In the genomic region with DNA sequence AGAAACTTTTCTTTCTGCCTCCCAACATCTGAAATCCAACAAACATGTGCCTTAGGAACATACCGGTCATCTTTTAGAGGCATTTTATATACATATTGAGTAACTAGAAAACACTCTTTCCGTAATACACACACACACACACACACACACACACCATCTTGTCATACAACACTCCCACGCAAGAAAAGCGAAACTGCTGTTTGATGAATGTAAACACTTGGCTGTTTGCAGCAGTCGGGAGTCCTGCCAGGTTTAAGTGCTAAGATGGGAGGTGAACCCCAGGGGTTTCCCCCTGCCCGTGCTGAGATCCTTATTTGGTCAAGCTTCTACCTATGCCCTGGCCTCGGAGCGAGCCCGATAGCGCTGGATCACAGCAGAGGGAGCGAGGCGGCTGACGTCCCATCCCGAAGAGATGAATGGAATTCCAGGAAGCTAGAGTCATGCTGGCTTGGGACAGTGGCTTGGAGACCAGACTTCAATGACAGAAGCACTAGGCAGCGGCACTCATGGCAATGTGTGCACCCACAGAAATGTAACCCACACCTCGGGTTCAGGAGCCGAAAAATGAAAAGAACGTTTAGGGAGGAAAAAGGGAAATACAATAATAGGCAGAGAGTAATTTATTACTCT, we compare ENCODE assay signal across 8 cellular contexts. TPM values are rescaled to one million over a fixed set of nuclear protein-coding genes. Genes with fewer than 3 reads are reported as not detected.
DNase-seq lines count a peak whose midpoint lies in the region; ATAC-seq and TF ChIP-seq lines count a peak whose summit lies in the region.

No MANE protein-coding gene starts in this region.

- H3K4me3 ChIP-seq in SK-N-MC, result peak overlapping the region; percentile 76
- peak overlapping the region; percentile 68 for H3K4me3 ChIP-seq in fibroblast of the aortic adventitia (ENCODE audit: low read depth, low read length)

- H3K9me3 Mint-ChIP-seq in T-helper 1 cell treated with Interleukin-12 subunit alpha and Interleukin-12 subunit beta and Interleukin-4 antibody, amounts not matched to agents 30 μg/mL and 1 μg/mL, for 36 hours, result no peaks in the 10 kb centered on the region
- H3K9me3 Mint-ChIP-seq in natural killer cell treated with Interleukin-12 subunit alpha and Interleukin-12 subunit beta and Interleukin-15 and Interleukin-18, amount 100 ng/mL, for 72 hours, result no peaks in the 10 kb centered on the region

- peaks cover 15% of the 10 kb centered on the region for H3K4me1 Mint-ChIP-seq in T-helper 1 cell treated with Interleukin-12 subunit alpha and Interleukin-12 subunit beta and Interleukin-4 antibody, amounts not matched to agents 30 μg/mL and 1 μg/mL, for 36 hours (ENCODE audit: low read depth)
- peaks cover 13 to 24% of the 10 kb centered on the region in 2 donors for H3K4me1 Mint-ChIP-seq in natural killer cell treated with Interleukin-12 subunit alpha and Interleukin-12 subunit beta and Interleukin-15 and Interleukin-18, amount 100 ng/mL, for 72 hours (ENCODE audit: low read depth in 2 of 2)

- H3K9me3 ChIP-seq in SK-N-MC (ENCODE audit: low read depth, low read length), result no peaks in the 10 kb centered on the region

- H3K27me3 Mint-ChIP-seq in T-helper 1 cell treated with Interleukin-12 subunit alpha and Interleukin-12 subunit beta and Interleukin-4 antibody, amounts not matched to agents 30 μg/mL and 1 μg/mL, for 36 hours (ENCODE audit: low read depth), result peaks cover 59% of the 10 kb centered on the region
- peaks cover 15 to 48% of the 10 kb centered on the region in 2 donors for H3K27me3 Mint-ChIP-seq in natural killer cell treated with Interleukin-12 subunit alpha and Interleukin-12 subunit beta and Interleukin-15 and Interleukin-18, amount 100 ng/mL, for 72 hours

- TF ChIP-seq CTCF in fibroblast of the aortic adventitia (IDR thresholded peaks at IDR 0.05; ENCODE audit: insufficient read depth, low read length), result no peak

- no peak for ATAC-seq in natural killer cell treated with Interleukin-12 subunit alpha and Interleukin-12 subunit beta and Interleukin-15 and Interleukin-18, amount 100 ng/mL, for 72 hours
- ATAC-seq in HG03457 (IDR thresholded peaks at IDR 0.05; ENCODE audit: unreplicated experiment), result no peak
- no peak for ATAC-seq in HG02885 (IDR thresholded peaks at IDR 0.05; ENCODE audit: poor library complexity, unreplicated experiment)

- H3K4me3 Mint-ChIP-seq in T-helper 1 cell treated with Interleukin-12 subunit alpha and Interleukin-12 subunit beta and Interleukin-4 antibody, amounts not matched to agents 30 μg/mL and 1 μg/mL, for 36 hours, result peak overlapping the region; percentile 58
- peak overlapping the region; percentile 87 for H3K4me3 Mint-ChIP-seq in natural killer cell treated with Interleukin-12 subunit alpha and Interleukin-12 subunit beta and Interleukin-15 and Interleukin-18, amount 100 ng/mL, for 72 hours

- H3K36me3 ChIP-seq in SK-N-MC (ENCODE audit: insufficient read depth, low read length), result no peaks in the 10 kb centered on the region

- DNase-seq in T-helper 1 cell, result no peak
- no peak for DNase-seq in SK-N-MC (ENCODE audit: low read depth, low spot score)
- peak; percentile 87 for DNase-seq in fibroblast of the aortic adventitia (ENCODE audit: low read depth)
- no peak for DNase-seq in natural killer cell treated with Interleukin-12 subunit alpha and Interleukin-12 subunit beta and Interleukin-15 and Interleukin-18, amount 100 ng/mL, for 72 hours (ENCODE audit: low spot score)
- no peak for DNase-seq in NCI-H82 treated with DMSO at 0.1 percent for 48 hours (lab: John Stamatoyannopoulos, UW; ENCODE audit: unreplicated experiment)

- no peak overlapping the region for H3K27ac ChIP-seq in SK-N-MC

- no peak overlapping the region for H3K9ac ChIP-seq in SK-N-MC (ENCODE audit: insufficient read length)

- H3K27ac Mint-ChIP-seq in T-helper 1 cell treated with Interleukin-12 subunit alpha and Interleukin-12 subunit beta and Interleukin-4 antibody, amounts not matched to agents 30 μg/mL and 1 μg/mL, for 36 hours, result no peak overlapping the region
- no peak overlapping the region for H3K27ac Mint-ChIP-seq in natural killer cell treated with Interleukin-12 subunit alpha and Interleukin-12 subunit beta and Interleukin-15 and Interleukin-18, amount 100 ng/mL, for 72 hours

- H3K36me3 Mint-ChIP-seq in T-helper 1 cell treated with Interleukin-12 subunit alpha and Interleukin-12 subunit beta and Interleukin-4 antibody, amounts not matched to agents 30 μg/mL and 1 μg/mL, for 36 hours (ENCODE audit: low read depth), result no peaks in the 10 kb centered on the region
- no peaks in the 10 kb centered on the region for H3K36me3 Mint-ChIP-seq in natural killer cell treated with Interleukin-12 subunit alpha and Interleukin-12 subunit beta and Interleukin-15 and Interleukin-18, amount 100 ng/mL, for 72 hours

RNA-seq across cellular contexts. Expression of a gene that starts 1.3 kb away (rescaled TPM):
- total RNA-seq in fibroblast of the aortic adventitia (ENCODE audit: low replicate concordance), result 141 and 353 TPM in 2 replicates
- under 1 TPM; 0.31 to 0.38 TPM for total RNA-seq in natural killer cell treated with Interleukin-12 subunit alpha and Interleukin-12 subunit beta and Interleukin-15 and Interleukin-18, amount 100 ng/mL, for 72 hours

Comparison
In these comparisons a context has a peak if more than half of its experiments do, and no peak if none do; other contexts are left out.
1. RNA of a gene that starts 1.3 kb away (total RNA-seq): 141 to 353 TPM in fibroblast of the aortic adventitia; 0.31 to 0.38 TPM in natural killer cell treated with Interleukin-12 subunit alpha and Interleukin-12 subunit beta and Interleukin-15 and Interleukin-18, amount 100 ng/mL, for 72 hours; every median in the first group is over 100 times any median in the second.